Comparison of ENCODE assay signal across 31 cellular contexts in the genomic region with DNA sequence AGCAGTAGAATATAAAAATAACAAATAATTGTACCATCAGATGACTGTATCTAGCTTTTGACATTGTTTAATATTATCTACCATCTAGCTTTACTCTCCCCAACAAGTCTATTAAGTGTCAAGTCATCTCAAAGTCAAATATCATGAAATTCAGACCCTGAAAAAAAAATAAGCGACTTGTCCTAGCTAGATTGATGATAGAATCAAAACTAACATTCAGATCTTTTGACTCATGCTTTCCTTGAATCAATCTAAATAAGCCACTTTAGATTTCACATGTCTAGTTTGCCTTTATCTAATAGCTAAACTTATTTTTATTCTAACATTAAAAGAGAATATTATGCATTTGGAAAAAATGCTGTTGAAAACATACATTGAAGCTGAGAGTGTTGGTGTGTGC. TPM values are rescaled to one million over a fixed set of nuclear protein-coding genes. Genes with fewer than 3 reads are reported as not detected.
"Had no signal": no experiment of that assay in that cellular context is flagged by ENCODE, and none has a peak within 500 bp of the region (broad histone marks: within the 10 kb centered on the region; RNA-seq: fewer than 3 reads in every experiment).

No MANE protein-coding gene starts in this region.

- H3K4me2 ChIP-seq: hepatocyte, smooth muscle cell had no signal

- H3K9me3 Mint-ChIP-seq: natural killer cell treated with Interleukin-12 subunit alpha and Interleukin-12 subunit beta and Interleukin-15 and Interleukin-18, amount 100 ng/mL, for 72 hours; neural crest cell; stimulated activated naive CD8-positive, alpha-beta T cell treated with anti-CD3 and anti-CD28 coated beads, Interleukin-15, amount 100 ng/mL, for 72 hours had no signal

- H3K27ac ChIP-seq: epithelial cell of prostate, gastrocnemius medialis, heart left ventricle, hepatocyte, left lung, neutrophil, parathyroid adenoma, right atrium auricular region, suprapubic skin, transverse colon, upper lobe of right lung, uterus had no signal

- H3K9ac ChIP-seq: parathyroid adenoma had no signal

- H2AFZ ChIP-seq: hepatocyte, parathyroid adenoma had no signal

- H3K36me3 ChIP-seq: gastrocnemius medialis, heart left ventricle, left lung, neutrophil, right atrium auricular region, suprapubic skin, transverse colon, upper lobe of right lung, uterus had no signal

- H3K4me3 ChIP-seq: gastrocnemius medialis, heart left ventricle, hepatocyte, left lung, mucosa of descending colon, right atrium auricular region, smooth muscle cell, suprapubic skin, transverse colon, upper lobe of right lung, uterus had no signal

- H3K4me1 Mint-ChIP-seq: mesothelial cell of epicardium; naive B cell; stimulated activated naive CD8-positive, alpha-beta T cell treated with anti-CD3 and anti-CD28 coated beads, Interleukin-15, amount 100 ng/mL, for 72 hours had no signal

- DNase-seq: cortex of kidney; effector CD4-positive, alpha-beta T cell; gastrocnemius medialis; heart left ventricle; kidney; left lung; mucosa of descending colon; naive B cell; stimulated activated CD4-positive, alpha-beta T cell treated with anti-CD3 and anti-CD28 coated beads, Interleukin-12 subunit alpha, Interleukin-12 subunit beta, amount 100 ng/mL, for 4 hours; stimulated activated CD4-positive, alpha-beta T cell treated with anti-CD3 and anti-CD28 coated beads, Interleukin-1b, Interleukin-23, amount 100 ng/mL, for 48 hours; stimulated activated CD4-positive, alpha-beta T cell treated with anti-CD3 and anti-CD28 coated beads, Interleukin-4, amount 100 ng/mL, for 1 hour; stimulated activated CD8-positive, alpha-beta memory T cell treated with anti-CD3 and anti-CD28 coated beads, Interleukin-4, amount 100 ng/mL, for 48 hours; stimulated activated naive CD4-positive, alpha-beta T cell; stimulated activated naive CD8-positive, alpha-beta T cell treated with anti-CD3 and anti-CD28 coated beads, Interleukin-15, amount 100 ng/mL, for 72 hours; transverse colon; upper lobe of right lung; uterus had no signal

- H3K36me3 Mint-ChIP-seq: mesothelial cell of epicardium; naive B cell; natural killer cell treated with Interleukin-12 subunit alpha and Interleukin-12 subunit beta and Interleukin-15 and Interleukin-18, amount 100 ng/mL, for 72 hours had no signal

- H3K4me3 Mint-ChIP-seq: mesothelial cell of epicardium; naive B cell; natural killer cell treated with Interleukin-12 subunit alpha and Interleukin-12 subunit beta and Interleukin-15 and Interleukin-18, amount 100 ng/mL, for 72 hours; neural crest cell; stimulated activated naive CD8-positive, alpha-beta T cell treated with anti-CD3 and anti-CD28 coated beads, Interleukin-15, amount 100 ng/mL, for 72 hours had no signal

- H3K27ac Mint-ChIP-seq: mesothelial cell of epicardium; naive B cell; natural killer cell treated with Interleukin-12 subunit alpha and Interleukin-12 subunit beta and Interleukin-15 and Interleukin-18, amount 100 ng/mL, for 72 hours; progenitor cell of endocrine pancreas; stimulated activated naive CD8-positive, alpha-beta T cell treated with anti-CD3 and anti-CD28 coated beads, Interleukin-15, amount 100 ng/mL, for 72 hours had no signal

- H3K9me3 ChIP-seq: gastrocnemius medialis, heart left ventricle, left lung, mucosa of descending colon, neutrophil, right atrium auricular region, suprapubic skin, transverse colon, upper lobe of right lung, uterus had no signal

- H3K4me1 ChIP-seq: gastrocnemius medialis, heart left ventricle, left lung, parathyroid adenoma, right atrium auricular region, suprapubic skin, transverse colon, upper lobe of right lung, uterus had no signal

- ATAC-seq: esophagus mucosa; gastrocnemius medialis; heart left ventricle; left lung; mucosa of descending colon; natural killer cell treated with Interleukin-12 subunit alpha and Interleukin-12 subunit beta and Interleukin-15 and Interleukin-18, amount 100 ng/mL, for 72 hours; sciatic nerve; stimulated activated naive CD8-positive, alpha-beta T cell treated with anti-CD3 and anti-CD28 coated beads, Interleukin-15, amount 100 ng/mL, for 72 hours; upper lobe of right lung had no signal

- H3K27me3 ChIP-seq: gastrocnemius medialis, heart left ventricle, hepatocyte, left lung, neutrophil, right atrium auricular region, suprapubic skin, transverse colon, upper lobe of right lung, uterus had no signal

- H3K79me2 ChIP-seq: hepatocyte, parathyroid adenoma had no signal

RNA-seq across cellular contexts. Expression of gene CRB1, which starts 35.4 kb away (rescaled TPM):
- total RNA-seq: esophagus mucosa, lung microvascular endothelial cell, progenitor cell of endocrine pancreas had no signal
- polyA plus RNA-seq: hepatocyte, smooth muscle cell had no signal
